ENCODE assay signal across 10 cellular contexts in the genomic region with DNA sequence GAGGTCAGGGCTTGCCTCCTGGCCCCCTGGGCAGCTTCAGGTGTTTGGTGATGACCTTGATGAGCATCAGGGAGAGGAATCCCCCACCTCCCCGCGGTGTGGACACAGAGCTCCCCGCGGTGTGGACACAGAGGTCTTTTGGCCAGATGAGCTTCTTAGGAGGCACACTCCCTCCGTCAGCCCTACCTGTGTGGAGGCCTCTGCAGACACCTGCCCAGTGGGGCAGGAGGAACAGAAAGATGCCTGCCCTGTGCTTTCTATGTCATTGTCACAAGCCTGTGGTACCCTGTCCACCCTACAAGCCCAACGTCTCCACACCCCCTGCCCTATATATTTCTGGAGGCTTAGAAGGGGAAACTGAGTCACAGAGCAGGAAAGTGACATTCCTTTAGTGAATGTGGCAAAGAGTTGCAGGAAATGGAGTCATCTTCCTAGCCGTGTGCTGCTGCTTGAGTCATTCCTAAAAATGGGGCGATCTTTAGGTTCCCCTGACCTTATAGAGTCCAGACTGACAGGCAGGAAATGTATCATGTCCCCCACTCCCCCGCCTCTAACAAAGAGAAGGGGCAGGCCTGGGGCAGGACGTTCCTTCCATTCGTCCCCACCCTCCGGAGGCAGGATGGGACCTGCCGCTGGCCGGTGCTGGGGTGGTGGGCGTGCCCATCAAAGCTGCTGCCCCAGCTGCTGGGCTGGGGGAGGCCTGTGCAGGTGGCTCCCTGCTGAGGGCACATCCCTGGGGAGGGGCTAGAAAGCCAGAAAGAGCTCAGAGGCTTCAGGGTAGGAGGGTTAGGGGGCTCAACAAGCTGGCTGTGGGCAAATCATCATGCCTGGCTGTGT. TPM values are rescaled to one million over a fixed set of nuclear protein-coding genes. Genes with fewer than 3 reads are reported as not detected.
DNase-seq lines count a peak whose midpoint lies in the region; ATAC-seq and TF ChIP-seq lines count a peak whose summit lies in the region.
"Had no signal": no experiment of that assay in that cellular context is flagged by ENCODE, and none has a peak within 500 bp of the region (broad histone marks: within the 10 kb centered on the region; RNA-seq: fewer than 3 reads in every experiment).

No MANE protein-coding gene starts in this region.

- H3K4me3 Mint-ChIP-seq in Calu3 (ENCODE audit: low read depth, unreplicated experiment) (peak overlapping the region; percentile 91), MCF 10A (ENCODE audit: unreplicated experiment) (peak overlapping the region; percentile 79), neural progenitor cell (peak overlapping the region; percentile 70)
- H3K4me3 Mint-ChIP-seq: T-helper 2 cell treated with Interferon-gamma antibody and Interleukin-4, amounts not matched to agents 5 μg/mL and 100 μg/mL, for 36 hours had no signal

- peak overlapping the region; percentile 71 for H3K4me3 ChIP-seq in neural progenitor cell

- peaks cover 50% of the 10 kb centered on the region for H3K27me3 ChIP-seq in neural progenitor cell

- peaks cover 25% of the 10 kb centered on the region for H3K4me1 ChIP-seq in neural progenitor cell

- H3K27ac ChIP-seq in neural progenitor cell: no peak overlapping the region

- H3K36me3 Mint-ChIP-seq in Calu3 (ENCODE audit: insufficient read depth, unreplicated experiment): peaks cover 6% of the 10 kb centered on the region
- H3K36me3 Mint-ChIP-seq in MCF 10A (ENCODE audit: insufficient read depth, unreplicated experiment): peaks cover 8% of the 10 kb centered on the region
- no peaks in the 10 kb centered on the region for H3K36me3 Mint-ChIP-seq in neural progenitor cell

- peaks cover 17% of the 10 kb centered on the region for H4K20me1 ChIP-seq in neural progenitor cell (ENCODE audit: low read depth)

- no peaks in the 10 kb centered on the region for H3K79me2 ChIP-seq in neural progenitor cell (ENCODE audit: low read depth)

- H3K36me3 ChIP-seq in neural progenitor cell: no peaks in the 10 kb centered on the region

- BruUV-seq in Calu3 (replicated peaks; lab: Mats Ljungman, UMichigan) (no TSS peak), MCF 10A (replicated peaks; lab: Mats Ljungman, UMichigan) (TSS peak; percentile 73)

- intact Hi-C loops in Calu3 (cut with micrococcal nuclease; ENCODE audit: unreplicated experiment): loop anchor here (2.0 kb wide), 1 partner anchor 33 kb away; no protein-coding TSS in a partner anchor
- intact Hi-C loops in MCF 10A (cut with micrococcal nuclease): loop anchor here (2.0 to 5.0 kb wide), 2 partner anchors 31 to 45 kb away; partner anchors contain the start of genes COX4I1 and EMC8

- DNase-seq in Calu3 (no peak), HPDE6-E6E7 (ENCODE audit: extremely low spot score) (peak; percentile 80), MCF 10A (ENCODE audit: unreplicated experiment) (peak; percentile 88), neural progenitor cell (ENCODE audit: low spot score) (no peak), cerebellar cortex (ENCODE audit: low spot score) (no peak)
- DNase-seq in activated CD4-positive, alpha-beta T cell treated with anti-CD3 and anti-CD28 coated beads, Interleukin-2, amount 50 U/mL, for 48 hours: no peak
- DNase-seq: activated naive CD4-positive, alpha-beta T cell had no signal

- H3K9me3 Mint-ChIP-seq in Calu3 (ENCODE audit: low read depth, unreplicated experiment): no peaks in the 10 kb centered on the region
- no peaks in the 10 kb centered on the region for H3K9me3 Mint-ChIP-seq in MCF 10A (ENCODE audit: unreplicated experiment)
- no peaks in the 10 kb centered on the region for H3K9me3 Mint-ChIP-seq in neural progenitor cell
- H3K9me3 Mint-ChIP-seq: T-helper 2 cell treated with Interferon-gamma antibody and Interleukin-4, amounts not matched to agents 5 μg/mL and 100 μg/mL, for 36 hours had no signal

- POLR2A ChIA-PET in MCF 10A (lab: Yijun Ruan, JAX): interaction anchor here (0.7 to 2.9 kb wide), 6 partner anchors 11 to 49 kb away, joined by 3 to 14 read pairs (median 4); no protein-coding TSS in a partner anchor

- peak overlapping the region; percentile 84 for H3K4me2 ChIP-seq in neural progenitor cell

- H3F3A ChIP-seq in neural progenitor cell (ENCODE audit: low read depth): peaks cover 18% of the 10 kb centered on the region

- H2AFZ ChIP-seq in neural progenitor cell (replicated peaks): no peak overlapping the region

- ATAC-seq in HG02759 (IDR thresholded peaks at IDR 0.05; ENCODE audit: unreplicated experiment): no peak
- no peak for ATAC-seq in HG02938 (IDR thresholded peaks at IDR 0.05; ENCODE audit: unreplicated experiment)

- no peak for TF ChIP-seq CTCF in Calu3 (IDR thresholded peaks at IDR 0.05; ENCODE audit: unreplicated experiment)
- no peak for TF ChIP-seq CTCF in MCF 10A (IDR thresholded peaks at IDR 0.05; ENCODE audit: unreplicated experiment)
- no peak for TF ChIP-seq CTCF in neural progenitor cell (IDR thresholded peaks at IDR 0.05)

- H3K27me3 Mint-ChIP-seq in Calu3 (ENCODE audit: unreplicated experiment) (peaks cover 49% of the 10 kb centered on the region), MCF 10A (ENCODE audit: insufficient read depth, unreplicated experiment) (no peaks in the 10 kb centered on the region), neural progenitor cell (ENCODE audit: insufficient read depth, low read depth) (peaks cover 19% of the 10 kb centered on the region)

- H3K4me1 Mint-ChIP-seq in Calu3 (ENCODE audit: low read depth, unreplicated experiment) (peaks cover 35% of the 10 kb centered on the region), MCF 10A (ENCODE audit: insufficient read depth, unreplicated experiment) (peaks cover 23% of the 10 kb centered on the region), neural progenitor cell (peaks cover 17% of the 10 kb centered on the region)

- no peak overlapping the region for H3K9ac ChIP-seq in neural progenitor cell

- CTCF ChIA-PET in Calu3 (lab: Charles Lee) (no interaction called here), MCF 10A (lab: Yijun Ruan, JAX) (interaction anchor here (0.6 to 1.2 kb wide), 6 partner anchors 9 to 47 kb away, joined by 3 to 5 read pairs (median 4); no protein-coding TSS in a partner anchor)

- H3K9me3 ChIP-seq in neural progenitor cell (ENCODE audit: low read depth): no peaks in the 10 kb centered on the region

- H3K27ac Mint-ChIP-seq in Calu3 (ENCODE audit: unreplicated experiment): no peak overlapping the region
- no peak overlapping the region for H3K27ac Mint-ChIP-seq in MCF 10A (ENCODE audit: low read depth, unreplicated experiment)
- H3K27ac Mint-ChIP-seq in neural progenitor cell: no peak overlapping the region
- H3K27ac Mint-ChIP-seq: T-helper 2 cell treated with Interferon-gamma antibody and Interleukin-4, amounts not matched to agents 5 μg/mL and 100 μg/mL, for 36 hours had no signal

RNA-seq across cellular contexts. Expression of gene C16orf74, which starts 1.0 kb away (rescaled TPM):
- total RNA-seq in Calu3 (2022): 2.2 and 3.4 TPM in 2 replicates
- total RNA-seq in MCF 10A (2022): 62.6 and 68.5 TPM in 2 replicates
- 1.1 TPM in 1 of 2 replicates, not detected in the other for total RNA-seq in neural progenitor cell (ENCODE audit: low replicate concordance)

RNA-seq across cellular contexts. Expression of gene EMC8, which starts 47.5 kb away (rescaled TPM):
- total RNA-seq in Calu3 (2022) (61.5 and 62.7 TPM in 2 replicates), MCF 10A (2022) (68.5 and 71.1 TPM in 2 replicates), neural progenitor cell (ENCODE audit: low replicate concordance) (25.1 and 38.7 TPM in 2 replicates)

RNA-seq across cellular contexts. Expression of gene COX4I1, which starts 47.6 kb away (rescaled TPM):
- 609 and 639 TPM in 2 replicates for total RNA-seq in Calu3 (2022)
- 618 and 642 TPM in 2 replicates for total RNA-seq in MCF 10A (2022)
- total RNA-seq in neural progenitor cell (ENCODE audit: low replicate concordance): 308 and 386 TPM in 2 replicates

Comparison
In these comparisons a context has a peak if more than half of its experiments do, and no peak if none do; other contexts are left out.
1. DNase-seq: peak in HPDE6-E6E7 (single experiment) and MCF 10A (single experiment); none in Calu3 (single experiment), neural progenitor cell (single experiment), activated CD4-positive, alpha-beta T cell treated with anti-CD3 and anti-CD28 coated beads, Interleukin-2, amount 50 U/mL, for 48 hours (0 of 2) and cerebellar cortex (single experiment).
2. RNA of gene C16orf74, which starts 1.0 kb away (total RNA-seq): 62.6 to 68.5 TPM in MCF 10A; 2.2 to 3.4 TPM in Calu3 and 1.1 TPM in neural progenitor cell; every median in the first group is over 10 times any median in the second.
3. Peak in every context shown above with its lines, with median percentiles within 50 percentile points of each other: H3K4me3 Mint-ChIP-seq.